1 cellular context compared by ENCODE assay signal in genomic region chr4:30945586-30945985, GRCh38.
TF ChIP-seq lines count a peak whose summit lies in the region.

No MANE protein-coding gene starts in this region.

TF ChIP-seq in HCT116, 20 proteins besides CTCF, POLR2A, EP300 and RAD21 (continued from another document):
- TF ChIP-seq REST (IDR thresholded peaks at IDR 0.05; ENCODE audit: low read depth): no peak
- TF ChIP-seq POLR2AphosphoS5 (IDR thresholded peaks at IDR 0.05; ENCODE audit: low read depth, low read length): peak; percentile 34; the same call in 1 of the 2 replicates
- TF ChIP-seq, protein P1, sequence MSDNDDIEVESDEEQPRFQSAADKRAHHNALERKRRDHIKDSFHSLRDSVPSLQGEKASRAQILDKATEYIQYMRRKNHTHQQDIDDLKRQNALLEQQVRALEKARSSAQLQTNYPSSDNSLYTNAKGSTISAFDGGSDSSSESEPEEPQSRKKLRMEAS (IDR thresholded peaks at IDR 0.05): peak; percentile 67
- TF ChIP-seq ZFX (IDR thresholded peaks at IDR 0.05): no peak
- TF ChIP-seq SIN3A (IDR thresholded peaks at IDR 0.05; ENCODE audit: low read depth): no peak
- peak; percentile 82 for TF ChIP-seq SP1 (IDR thresholded peaks at IDR 0.05; ENCODE audit: low read depth)
- no peak for TF ChIP-seq YY1 (IDR thresholded peaks at IDR 0.05; ENCODE audit: extremely low read depth, insufficient replicate concordance, low read depth, low read length)
- TF ChIP-seq SRF (IDR thresholded peaks at IDR 0.05; ENCODE audit: low read depth): peak; percentile 72; the same call in 1 of the 2 replicates
- TF ChIP-seq EGR1 (IDR thresholded peaks at IDR 0.05; ENCODE audit: low read depth): no peak
